10 cellular contexts compared by ENCODE assay signal in genomic region chr6:160221423-160221822, GRCh38. TPM values are rescaled to one million over a fixed set of nuclear protein-coding genes. Genes with fewer than 3 reads are reported as not detected.
DNase-seq lines count a peak whose midpoint lies in the region; ATAC-seq and TF ChIP-seq lines count a peak whose summit lies in the region.
"Had no signal": no experiment of that assay in that cellular context is flagged by ENCODE, and none has a peak within 500 bp of the region (broad histone marks: within the 10 kb centered on the region; RNA-seq: fewer than 3 reads in every experiment).

No MANE protein-coding gene starts in this region.

- H2BK5ac ChIP-seq in mesenchymal stem cell (ENCODE audit: low read depth, low read length, poor library complexity, severe bottlenecking): no peak overlapping the region

- H3K27me3 ChIP-seq in mesenchymal stem cell (ENCODE audit: control insufficient read depth in 1 of 2, insufficient read depth in 1 of 2, low read length in 2 of 2): peaks cover 9 to 12% of the 10 kb centered on the region in 2 experiments

- no peak for DNase-seq in omental fat pad (ENCODE audit: low spot score)
- DNase-seq in T-helper 9 cell: no peak
- no peak for DNase-seq in NCI-H2107 treated with DMSO at 0.1 percent for 48 hours (lab: John Stamatoyannopoulos, UW; ENCODE audit: unreplicated experiment)
- no peak for DNase-seq in posterior vena cava (ENCODE audit: low spot score)
- no peak for DNase-seq in mesenchymal stem cell
- DNase-seq: activated CD4-positive, alpha-beta T cell treated with anti-CD3 and anti-CD28 coated beads, Interleukin-2, amount 50 U/mL, for 4 hours; cortex of kidney had no signal

- no peak overlapping the region for H3K4me3 ChIP-seq in mesenchymal stem cell (ENCODE audit: insufficient read depth in 1 of 2, low read depth in 1 of 2, low read length in 2 of 2)

- H3K18ac ChIP-seq in mesenchymal stem cell (ENCODE audit: low read depth in 1 of 2, low read length in 2 of 2): no peak overlapping the region

- no peak overlapping the region for H3K9ac ChIP-seq in mesenchymal stem cell (ENCODE audit: low read length)

- no peak overlapping the region for H2BK12ac ChIP-seq in mesenchymal stem cell (ENCODE audit: low read length in 2 of 2)

- TF ChIP-seq CTCF in VCaP (conservative IDR thresholded peaks at IDR 0.05) (peak; percentile 59), omental fat pad (IDR thresholded peaks at IDR 0.05) (no peak)

- no peak overlapping the region for H2AFZ ChIP-seq in mesenchymal stem cell (ENCODE audit: low read depth, low read length)

- H3K27ac ChIP-seq in VCaP: no peak overlapping the region
- H3K27ac ChIP-seq in mesenchymal stem cell (ENCODE audit: low read length, poor library complexity, severe bottlenecking): no peak overlapping the region

- intact Hi-C loops in posterior vena cava (cut with DNase I): loop anchor here (5.0 to 10.0 kb wide), 2 partner anchors 113 to 1086 kb away; no protein-coding TSS in a partner anchor

- H3K79me1 ChIP-seq in mesenchymal stem cell (replicated peaks; ENCODE audit: low read length, poor library complexity, severe bottlenecking): no peaks in the 10 kb centered on the region

- H2BK120ac ChIP-seq in mesenchymal stem cell (ENCODE audit: low read depth, low read length): no peak overlapping the region

- H3K4me2 ChIP-seq in mesenchymal stem cell (ENCODE audit: low read length, poor library complexity, severe bottlenecking): no peak overlapping the region

- no peak overlapping the region for H4K8ac ChIP-seq in mesenchymal stem cell (ENCODE audit: low read length)

- 29% methylated on average over 2 of the region's 3 CpGs for WGBS in mesenchymal stem cell

- H3K14ac ChIP-seq in mesenchymal stem cell (ENCODE audit: low read length in 2 of 2): no peak overlapping the region

- no peak overlapping the region for H3K23ac ChIP-seq in mesenchymal stem cell (ENCODE audit: low read length in 2 of 2)

- H2BK15ac ChIP-seq in mesenchymal stem cell (ENCODE audit: low read depth, poor library complexity, severe bottlenecking): no peak overlapping the region

- peak; percentile 66 for ATAC-seq in GM18873 (IDR thresholded peaks at IDR 0.05; ENCODE audit: low FRiP score, unreplicated experiment)
- ATAC-seq in HG03565 (IDR thresholded peaks at IDR 0.05; ENCODE audit: unreplicated experiment): peak; percentile 62
- peak; percentile 19 for ATAC-seq in omental fat pad (ENCODE audit: low FRiP score)

- no peaks in the 10 kb centered on the region for H3K9me3 ChIP-seq in mesenchymal stem cell (ENCODE audit: control insufficient read depth, low read length)

- H2AK5ac ChIP-seq in mesenchymal stem cell (ENCODE audit: low read length, severe bottlenecking): no peak overlapping the region

- no peak overlapping the region for H4K91ac ChIP-seq in mesenchymal stem cell (ENCODE audit: low read length)

- no peak overlapping the region for H3K4ac ChIP-seq in mesenchymal stem cell (ENCODE audit: low read depth in 1 of 2, low read length in 2 of 2)

- H3K4me1 ChIP-seq in mesenchymal stem cell (ENCODE audit: control insufficient read depth, insufficient read depth, low read depth, low read length): no peaks in the 10 kb centered on the region

- H3K36me3 ChIP-seq in mesenchymal stem cell (ENCODE audit: control insufficient read depth in 1 of 2, insufficient read depth in 2 of 2, low read depth in 1 of 2, low read length in 2 of 2): no peaks in the 10 kb centered on the region

RNA-seq across cellular contexts. Expression of gene SLC22A2, which starts 37.2 kb away (rescaled TPM):
- total RNA-seq in omental fat pad (not detected), posterior vena cava (under 1 TPM; 0.37 to 0.43 TPM)
- polyA plus RNA-seq in mesenchymal stem cell (2013, experiment 1 of 2): not detected
- not detected for polyA plus RNA-seq in mesenchymal stem cell (2013, experiment 2 of 2)
